8 cellular contexts compared by ENCODE assay signal in genomic region chr5:150412319-150413175, GRCh38.
DNase-seq lines count a peak whose midpoint lies in the region; ATAC-seq, FAIRE-seq and TF ChIP-seq lines count a peak whose summit lies in the region.

Gene CD74 (minus strand): TSS chr5:150412910. CDS start chr5:150412749, 161 bp downstream.

- DNase-seq in CD1c-positive myeloid dendritic cell (ENCODE audit: extremely low spot score) (peak; percentile 99), HTR-8/SVneo (ENCODE audit: insufficient read length, low spot score) (peak; percentile 34), cardiac fibroblast (ENCODE audit: low read depth in 2 of 2) (peak; percentile 31 to 49), NCI-H510A treated with DMSO at 0.1 percent for 48 hours (lab: John Stamatoyannopoulos, UW) (no peak)
- peak; percentile 82 to 86 (median 84) for DNase-seq in activated CD4-positive, CD25-positive, alpha-beta regulatory T cell (lab: John Stamatoyannopoulos, UW)
- DNase-seq in stimulated activated CD4-positive, alpha-beta T cell treated with anti-CD3 and anti-CD28 coated beads, Interleukin-2, amount 100 ng/mL, for 48 hours = peak; percentile 76 to 78

- peak; percentile 72 for ATAC-seq in GM19467 (IDR thresholded peaks at IDR 0.05; ENCODE audit: unreplicated experiment)

- peak within 1 kb of the TSS; percentile 79 for H3K27ac ChIP-seq in layer of hippocampus (ENCODE audit: low read depth, low read length)

- no peak for TF ChIP-seq CTCF in cardiac fibroblast (IDR thresholded peaks at IDR 0.05; ENCODE audit: low read depth, low read length)

- peak within 1 kb of the TSS in 1 of 2 donors; percentile 5 for H3K4me3 ChIP-seq in cardiac fibroblast (replicated peaks in 1 of 2; ENCODE audit: low read depth in 2 of 2, low read length in 2 of 2)

- H3K27me3 ChIP-seq in layer of hippocampus (ENCODE audit: control insufficient read depth, insufficient read depth, low read length) = no peaks in the 10 kb centered on the region

- no peak for FAIRE-seq in HTR-8/SVneo (lab: Jason Lieb, UNC)
